11 cellular contexts compared by ENCODE assay signal in genomic region chr5:168364738-168365550, GRCh38.
DNase-seq lines count a peak whose midpoint lies in the region; ATAC-seq, FAIRE-seq and TF ChIP-seq lines count a peak whose summit lies in the region.
"Had no signal": no experiment of that assay in that cellular context is flagged by ENCODE, and none has a peak within 500 bp of the region (broad histone marks: within the 10 kb centered on the region; RNA-seq: fewer than 3 reads in every experiment).

No MANE protein-coding gene starts in this region.

- no peaks in the 10 kb centered on the region for H3K9me3 Mint-ChIP-seq in glutamatergic neuron (ENCODE audit: unreplicated experiment)

- H3K36me3 ChIP-seq in IMR-90 (ENCODE audit: control insufficient read depth, insufficient read depth, low read length) (no peaks in the 10 kb centered on the region), H1 (ENCODE audit: control insufficient read depth in 2 of 4, insufficient read depth in 4 of 4, low read length in 3 of 4) (no peaks in the 10 kb centered on the region), lung (ENCODE audit: control insufficient read depth in 2 of 2, insufficient read depth in 2 of 2, low read length in 2 of 2) (no peaks in the 10 kb centered on the region)
- H3K36me3 ChIP-seq: neutrophil had no signal

- H3K14ac ChIP-seq in IMR-90 (replicated peaks; ENCODE audit: low read depth, low read length) (peak overlapping the region; percentile 73), H1 (ENCODE audit: insufficient read length) (no peak overlapping the region)

- CTCF ChIA-PET in A549 (lab: Yijun Ruan, JAX), result interaction anchor here (0.6 to 2.2 kb wide), 13 partner anchors 9 to 95 kb away, joined by 3 to 10 read pairs (median 4); no protein-coding TSS in a partner anchor
- CTCF ChIA-PET in IMR-90 (lab: Yijun Ruan, JAX), result no interaction called here
- CTCF ChIA-PET in H1 (lab: Charles Lee; ENCODE audit: partially characterized antibody), result interaction anchor here (0.7 to 2.9 kb wide), 21 partner anchors 9 to 96 kb away, joined by 3 to 15 read pairs (median 4); partner anchors contain the start of gene WWC1

- TF ChIP-seq RAD21 in A549 (conservative IDR thresholded peaks at IDR 0.05 in 1 of 2, IDR thresholded peaks at IDR 0.05 in 1 of 2) (no peak), IMR-90 (IDR thresholded peaks at IDR 0.05; ENCODE audit: low read length) (no peak), H1 (IDR thresholded peaks at IDR 0.05 in 1 of 2, conservative IDR thresholded peaks at IDR 0.05 in 1 of 2; ENCODE audit: low read depth in 2 of 2, low read length in 2 of 2) (no peak)

- H3K4me1 Mint-ChIP-seq in glutamatergic neuron (ENCODE audit: low read depth, unreplicated experiment), result no peaks in the 10 kb centered on the region

- TF ChIP-seq POLR2A in A549 (IDR thresholded peaks at IDR 0.05; ENCODE audit: low read length) (no peak), IMR-90 (IDR thresholded peaks at IDR 0.05; ENCODE audit: low read depth, low read length) (no peak), H1 (IDR thresholded peaks at IDR 0.05; ENCODE audit: control extremely low read depth in 1 of 2, low read depth in 2 of 2, low read length in 2 of 2) (no peak)

- no TSS peak for BruUV-seq in IMR-90 (replicated peaks; lab: Mats Ljungman, UMichigan)

- no peak for DNase-seq in A549 (ENCODE audit: low read depth in 1 of 2, low spot score in 1 of 2)
- peak; percentile 63 for DNase-seq in IMR-90
- DNase-seq in H1 (ENCODE audit: low read depth in 1 of 2, low spot score in 2 of 2), result peak in 1 of 2 experiments; percentile 57
- peak; percentile 82 for DNase-seq in lung (ENCODE audit: low spot score)
- no peak for DNase-seq in activated CD4-positive, alpha-beta T cell treated with anti-CD3 and anti-CD28 coated beads for 1 hour
- no peak for DNase-seq in glutamatergic neuron
- DNase-seq in pons (ENCODE audit: low spot score), result no peak
- DNase-seq in stimulated activated CD4-positive, alpha-beta T cell treated with anti-CD3 and anti-CD28 coated beads, Interleukin-2, amount 100 ng/mL, for 48 hours, result no peak
- DNase-seq: activated gamma-delta T cell treated with Interleukin-2 at 50 U/mL for 16 hours, NCI-H446 treated with DMSO at 0.1 percent for 48 hours had no signal

- H3K27me3 Mint-ChIP-seq in glutamatergic neuron (ENCODE audit: unreplicated experiment), result peaks cover 2% of the 10 kb centered on the region

- ATAC-seq in A549 (peak; percentile 41 to 62), IMR-90 (ENCODE audit: low read depth) (peak; percentile 38), lung (ENCODE audit: insufficient read depth, low FRiP score) (peak; percentile 79)

- H3K4me2 ChIP-seq in A549 (peak overlapping the region; percentile 74), IMR-90 (ENCODE audit: low read depth, low read length) (peak overlapping the region; percentile 6; the same call in 1 of the 2 replicates), H1 (ENCODE audit: insufficient read depth in 1 of 2, low read depth in 2 of 2, low read length in 2 of 2) (no peak overlapping the region)

- no peak overlapping the region for H3K18ac ChIP-seq in IMR-90 (ENCODE audit: low read depth, low read length)
- H3K18ac ChIP-seq in H1 (ENCODE audit: extremely low read depth, low read length), result no peak overlapping the region

- no peak overlapping the region for H3K27ac Mint-ChIP-seq in glutamatergic neuron (ENCODE audit: unreplicated experiment)

- H3K4me3 Mint-ChIP-seq in glutamatergic neuron (ENCODE audit: unreplicated experiment), result no peak overlapping the region

- H3K9ac ChIP-seq in IMR-90 (ENCODE audit: low read depth, low read length), result no peak overlapping the region; the same call in 1 of the 2 replicates
- no peak overlapping the region for H3K9ac ChIP-seq in H1 (replicated peaks in 1 of 4; ENCODE audit: extremely low read depth in 1 of 4, low read depth in 3 of 4, low read length in 3 of 4)

- peaks cover 15 to 36% of the 10 kb centered on the region in 2 experiments for H3K79me1 ChIP-seq in IMR-90 (ENCODE audit: low read depth in 1 of 2, low read length in 2 of 2)
- H3K79me1 ChIP-seq in H1 (ENCODE audit: low read depth, low read length), result peaks cover 9% of the 10 kb centered on the region

- TF ChIP-seq EP300 in A549 (IDR thresholded peaks at IDR 0.05) (no peak), H1 (IDR thresholded peaks at IDR 0.05; ENCODE audit: borderline replicate concordance in 1 of 2, low read depth in 2 of 2, low read length in 2 of 2) (no peak)

- H2BK20ac ChIP-seq in IMR-90 (ENCODE audit: low read depth, low read length), result peak overlapping the region; percentile 75
- no peak overlapping the region for H2BK20ac ChIP-seq in H1 (ENCODE audit: low read length)

- H2BK5ac ChIP-seq in IMR-90 (ENCODE audit: low read depth, low read length, poor library complexity, severe bottlenecking), result peak overlapping the region; percentile 68
- H2BK5ac ChIP-seq in H1 (ENCODE audit: low read depth, low read length), result no peak overlapping the region

- POLR2A ChIA-PET in A549 (lab: Yijun Ruan, JAX) (interaction anchor here (0.6 kb wide), 1 partner anchor 69 kb away, joined by 4 read pairs; no protein-coding TSS in a partner anchor), IMR-90 (lab: Charles Lee; ENCODE audit: unreplicated experiment) (no interaction called here), H1 (lab: Charles Lee; ENCODE audit: partially characterized antibody) (interaction anchor here (1.1 kb wide), 1 partner anchor 73 kb away, joined by 3 read pairs; no protein-coding TSS in a partner anchor)

- H3K9me1 ChIP-seq in IMR-90 (ENCODE audit: insufficient read depth, low read length), result peaks cover 26% of the 10 kb centered on the region

- H3K4ac ChIP-seq in IMR-90 (ENCODE audit: low read depth, low read length) (peak overlapping the region; percentile 80), H1 (replicated peaks; ENCODE audit: insufficient read length, low read depth, low read length) (no peak overlapping the region)

- in situ Hi-C loops in IMR-90 (cut with MboI; ENCODE audit: low sequenced_read_pairs), result no loop called here

- H3K27ac ChIP-seq in A549 (peak overlapping the region; percentile 69 to 87), IMR-90 (ENCODE audit: insufficient read depth, low read length) (peak overlapping the region; percentile 58; the same call in 1 of the 2 replicates), H1 (ENCODE audit: low read depth, low read length) (no peak overlapping the region), lung (ENCODE audit: low read depth in 1 of 2, low read length in 1 of 2) (peak overlapping the region in 1 of 2 donors; percentile 87)
- H3K27ac ChIP-seq: neutrophil had no signal

- H3K27me3 ChIP-seq in IMR-90 (ENCODE audit: control insufficient read depth, insufficient read depth, low read length) (no peaks in the 10 kb centered on the region), H1 (replicated peaks in 1 of 4; ENCODE audit: control insufficient read depth in 3 of 4, extremely low read depth in 1 of 4, insufficient read depth in 3 of 4, low read length in 3 of 4) (no peaks in the 10 kb centered on the region), lung (ENCODE audit: control insufficient read depth, insufficient read depth) (no peaks in the 10 kb centered on the region)
- H3K27me3 ChIP-seq: neutrophil had no signal

- H2AK5ac ChIP-seq in IMR-90 (ENCODE audit: low read depth, low read length), result peak overlapping the region; percentile 90
- H2AK5ac ChIP-seq in H1 (ENCODE audit: low read depth, low read length), result no peak overlapping the region; the same call in 1 of the 2 replicates

- 50% methylated on average over 12 of the region's 12 CpGs for WGBS in A549 (ENCODE audit: missing lambda C conversion rate)
- 76% methylated on average over 7 of the region's 12 CpGs; no CpG with 5 or more reads in 1 of the 2 experiments for WGBS in IMR-90 (ENCODE audit: extremely low coverage in 2 of 2, insufficient read length in 1 of 2), 2 experiments
- WGBS in H1 (ENCODE audit: extremely low coverage in 1 of 2, insufficient coverage in 1 of 2, insufficient read length in 1 of 2, insufficient replicate concordance in 2 of 2, low coverage in 1 of 2, low lambda C conversion rate in 2 of 2, missing lambda C conversion rate in 1 of 2), 2 experiments, result 71% methylated on average over 12 of the region's 12 CpGs; no CpG with 5 or more reads in 1 of the 2 experiments
- 45 to 62% methylated on average over 12 of the region's 12 CpGs for WGBS in lung, 2 donors

- H2BK12ac ChIP-seq in H1 (ENCODE audit: low read depth, low read length), result 0 out of 2 replicates have a peak overlapping the region, but pooled peaks have one; percentile 32

- peaks cover 0 to 36% of the 10 kb centered on the region in 2 experiments; a peak in 2 of 4 replicates for H3K79me2 ChIP-seq in H1 (ENCODE audit: control insufficient read depth in 1 of 2, insufficient read depth in 2 of 2, low read length in 2 of 2)

- H2BK15ac ChIP-seq in IMR-90 (ENCODE audit: low read depth, low read length) (peak overlapping the region; percentile 70; the same call in 2 of the 3 replicates), H1 (ENCODE audit: low read length) (no peak overlapping the region)

- dilution Hi-C loops in IMR-90 (cut with HindIII; ENCODE audit: low sequenced_read_pairs, unreplicated experiment), result no loop called here

- peak overlapping the region; percentile 88 for H2BK120ac ChIP-seq in IMR-90 (ENCODE audit: low read depth, low read length)
- no peak overlapping the region for H2BK120ac ChIP-seq in H1 (replicated peaks; ENCODE audit: low read depth, low read length)

- no peaks in the 10 kb centered on the region for H3K23me2 ChIP-seq in H1 (ENCODE audit: low read depth, low read length)

- H3K56ac ChIP-seq in IMR-90 (ENCODE audit: extremely low read depth, insufficient read depth, low read length), result no peak overlapping the region
- no peak overlapping the region for H3K56ac ChIP-seq in H1 (replicated peaks; ENCODE audit: insufficient read length, low read depth, low read length)

- H4K91ac ChIP-seq in IMR-90 (ENCODE audit: insufficient read depth, low read depth, low read length), result peak overlapping the region; percentile 72
- no peak overlapping the region for H4K91ac ChIP-seq in H1 (replicated peaks; ENCODE audit: insufficient read length, low read length)

- H4K5ac ChIP-seq in IMR-90 (ENCODE audit: low read depth, low read length), result no peak overlapping the region; the same call in 1 of the 2 replicates
- H4K5ac ChIP-seq in H1 (ENCODE audit: insufficient read length, low read depth, low read length), result no peak overlapping the region

- H2AK9ac ChIP-seq in IMR-90 (replicated peaks; ENCODE audit: low read depth, low read length, poor library complexity), result peak overlapping the region; percentile 76

- H3K9me3 ChIP-seq in A549 (no peaks in the 10 kb centered on the region), IMR-90 (ENCODE audit: control insufficient read depth, insufficient read depth, low read length) (no peaks in the 10 kb centered on the region), H1 (ENCODE audit: insufficient read depth in 2 of 2, low read depth in 1 of 2, low read length in 1 of 2) (no peaks in the 10 kb centered on the region), lung (ENCODE audit: control insufficient read depth in 2 of 2, insufficient read depth in 1 of 2, low read length in 1 of 2) (no peaks in the 10 kb centered on the region)
- H3K9me3 ChIP-seq: neutrophil had no signal

- TF ChIP-seq CTCF in A549 (IDR thresholded peaks at IDR 0.05) (no peak), IMR-90 (conservative IDR thresholded peaks at IDR 0.05; ENCODE audit: low read depth, low read length) (no peak), H1 (IDR thresholded peaks at IDR 0.05; ENCODE audit: control extremely low read depth in 1 of 3, insufficient read depth in 1 of 3, low read depth in 1 of 3, low read length in 3 of 3) (no peak), lung (IDR thresholded peaks at IDR 0.05; ENCODE audit: control extremely low read depth, extremely low read depth) (no peak), glutamatergic neuron (IDR thresholded peaks at IDR 0.05; ENCODE audit: partially characterized antibody, unreplicated experiment) (no peak)

- H3K36me3 Mint-ChIP-seq in glutamatergic neuron (ENCODE audit: unreplicated experiment), result no peaks in the 10 kb centered on the region

- H2AFZ ChIP-seq in IMR-90 (replicated peaks; ENCODE audit: low read length, poor library complexity), result peak overlapping the region; percentile 80
- H2AFZ ChIP-seq in H1 (ENCODE audit: low read length), result no peak overlapping the region

- peak overlapping the region; percentile 61 to 79 for H4K8ac ChIP-seq in IMR-90 (ENCODE audit: low read depth in 2 of 2, low read length in 2 of 2)
- no peak overlapping the region for H4K8ac ChIP-seq in H1 (ENCODE audit: extremely low read depth, insufficient read depth, low read length)

- H3K23ac ChIP-seq in IMR-90 (ENCODE audit: low read depth, low read length) (peak overlapping the region; percentile 40; the same call in 1 of the 2 replicates), H1 (ENCODE audit: insufficient read length) (no peak overlapping the region)

- intact Hi-C loops in IMR-90 (cut with micrococcal nuclease), result loop anchor here (2.0 kb wide), 1 partner anchor 50 kb away; no protein-coding TSS in a partner anchor

- H3K4me1 ChIP-seq in A549, result peaks cover 77% of the 10 kb centered on the region
- peaks cover 19% of the 10 kb centered on the region for H3K4me1 ChIP-seq in IMR-90 (ENCODE audit: control insufficient read depth, insufficient read depth, low read length)
- peaks cover 7 to 19% (median 13%) of the 10 kb centered on the region in 4 experiments for H3K4me1 ChIP-seq in H1 (replicated peaks in 1 of 4; ENCODE audit: control insufficient read depth in 3 of 4, insufficient read depth in 4 of 4, low read length in 3 of 4)
- peaks cover 0 to 13% of the 10 kb centered on the region in 2 donors for H3K4me1 ChIP-seq in lung (ENCODE audit: control insufficient read depth in 2 of 2, insufficient read depth in 2 of 2, low read length in 2 of 2)

- no peaks in the 10 kb centered on the region for H4K20me1 ChIP-seq in IMR-90 (ENCODE audit: insufficient read depth, low read length)
- peaks cover 4 to 5% of the 10 kb centered on the region in 2 experiments for H4K20me1 ChIP-seq in H1 (replicated peaks in 1 of 2; ENCODE audit: control insufficient read depth in 1 of 2, insufficient read depth in 2 of 2, low read length in 2 of 2)

- no peak overlapping the region for H3K4me3 ChIP-seq in A549
- no peak overlapping the region for H3K4me3 ChIP-seq in IMR-90 (ENCODE audit: insufficient read depth, low read depth, low read length)
- H3K4me3 ChIP-seq in H1 (ENCODE audit: extremely low read depth in 1 of 4, insufficient read depth in 2 of 4, low read depth in 3 of 4, low read length in 4 of 4), result no peak overlapping the region
- H3K4me3 ChIP-seq in lung, result no peak overlapping the region

- FAIRE-seq in A549 (lab: Jason Lieb, UNC), result no peak
- FAIRE-seq in H1 (lab: Jason Lieb, UNC), result peak; percentile 62

Comparison
In these comparisons a context has a peak if more than half of its experiments do, and no peak if none do; other contexts are left out.
1. DNase-seq: peak in IMR-90 (single experiment) and lung (single experiment); none in A549 (0 of 2), activated CD4-positive, alpha-beta T cell treated with anti-CD3 and anti-CD28 coated beads for 1 hour (single experiment), glutamatergic neuron (single experiment), pons (single experiment) and stimulated activated CD4-positive, alpha-beta T cell treated with anti-CD3 and anti-CD28 coated beads, Interleukin-2, amount 100 ng/mL, for 48 hours (0 of 2).
2. H3K4me2 ChIP-seq: peak in A549 (single experiment) and IMR-90 (single experiment); none in H1 (0 of 2).
3. Peak in every context shown above with its lines, with median percentiles within 50 percentile points of each other: ATAC-seq.